In the genomic region with DNA sequence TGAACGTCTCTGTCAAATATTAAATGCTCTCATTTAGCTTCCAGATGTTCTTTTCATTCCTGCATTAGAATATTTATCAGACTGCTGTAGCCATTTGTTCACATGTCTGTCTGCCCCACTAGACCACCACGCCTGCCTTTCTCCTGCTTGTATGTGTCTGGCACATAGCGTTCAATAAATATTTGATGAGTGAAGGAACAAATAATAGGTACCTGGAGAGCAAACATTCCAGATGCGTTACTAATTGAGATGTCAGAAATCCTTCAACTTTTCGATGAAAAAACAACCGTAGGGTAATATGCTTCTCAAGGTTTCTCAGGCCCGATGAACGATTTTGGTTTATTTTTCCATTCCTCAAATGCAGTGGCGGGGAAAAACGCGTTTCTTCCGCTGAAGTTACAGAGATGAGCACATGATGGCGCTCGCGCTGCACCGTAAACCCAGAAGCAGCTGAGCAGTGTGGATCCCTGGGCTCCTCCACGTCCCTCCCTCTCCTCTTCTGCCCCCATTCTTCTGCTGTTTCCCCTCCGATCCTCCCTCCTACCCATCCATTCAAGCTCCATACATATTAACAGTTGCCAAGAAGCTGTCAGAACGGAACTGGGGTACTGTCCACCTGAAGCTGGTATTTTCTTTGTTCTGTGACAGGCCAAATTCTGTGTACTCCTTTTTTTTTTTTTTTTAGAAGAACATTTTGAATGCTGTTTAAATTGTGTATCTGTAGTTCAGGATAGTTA, we compare ENCODE assay signal across 8 cellular contexts.
DNase-seq lines count a peak whose midpoint lies in the region; ATAC-seq and TF ChIP-seq lines count a peak whose summit lies in the region.

No MANE protein-coding gene starts in this region.

- H3K9ac ChIP-seq in neuronal stem cell (ENCODE audit: low read depth, low read length, poor library complexity), result no peak overlapping the region

- H3K23ac ChIP-seq in neuronal stem cell (ENCODE audit: low read depth, low read length, poor library complexity), result no peak overlapping the region

- no peak overlapping the region for H3K27ac ChIP-seq in neuronal stem cell (replicated peaks; ENCODE audit: low read length)

- in situ Hi-C loops in GM13976 (cut with MboI; ENCODE audit: low sequenced_read_pairs, unreplicated experiment), result no loop called here

- no peaks in the 10 kb centered on the region for H3K36me3 ChIP-seq in neuronal stem cell (replicated peaks in 1 of 2; ENCODE audit: control insufficient read depth in 2 of 2, insufficient read depth in 2 of 2, low read length in 2 of 2)

- peaks cover 0 to 1% of the 10 kb centered on the region in 2 donors for H3K4me1 ChIP-seq in neuronal stem cell (ENCODE audit: control insufficient read depth in 2 of 2, insufficient read depth in 1 of 2, low read depth in 1 of 2, low read length in 2 of 2)

- no peaks in the 10 kb centered on the region for H3K9me3 ChIP-seq in neuronal stem cell (replicated peaks in 1 of 2; ENCODE audit: control insufficient read depth in 2 of 2, insufficient read depth in 1 of 2, low read depth in 1 of 2, low read length in 2 of 2)

- no peaks in the 10 kb centered on the region for H3K27me3 ChIP-seq in neuronal stem cell (ENCODE audit: control insufficient read depth in 3 of 3, insufficient read depth in 3 of 3, low read depth in 1 of 3, low read length in 3 of 3)

- H3K18ac ChIP-seq in neuronal stem cell (ENCODE audit: low read length), result no peak overlapping the region

- H3K4me2 ChIP-seq in neuronal stem cell (ENCODE audit: insufficient read depth, low read length, poor library complexity, severe bottlenecking), result no peak overlapping the region

- H3K4me3 ChIP-seq in neuronal stem cell (ENCODE audit: low read length in 2 of 2), result peak overlapping the region in 1 of 2 donors; percentile 8

- peak; percentile 45 for DNase-seq in A172 (ENCODE audit: low spot score)
- DNase-seq in GM13976 (ENCODE audit: low spot score), result peak; percentile 63
- DNase-seq in NCI-H1092 (lab: John Stamatoyannopoulos, UW), result peak; percentile 89
- DNase-seq in SKM-1 (lab: John Stamatoyannopoulos, UW; ENCODE audit: unreplicated experiment), result peak; percentile 43
- peak; percentile 67 for DNase-seq in fibroblast of the conjunctiva (ENCODE audit: low read depth)
- DNase-seq in neuronal stem cell (ENCODE audit: low spot score), result peak; percentile 56
- no peak for DNase-seq in T-helper 1 cell

- no peaks in the 10 kb centered on the region for H3K79me1 ChIP-seq in neuronal stem cell (ENCODE audit: low read depth, low read length)

- peak; percentile 48 for TF ChIP-seq CTCF in GM13976 (IDR thresholded peaks at IDR 0.05; ENCODE audit: borderline replicate concordance, control extremely low read depth, extremely low read depth, insufficient read depth, missing control alignments)

- H2BK15ac ChIP-seq in neuronal stem cell (ENCODE audit: low read length), result no peak overlapping the region

- no peak overlapping the region for H4K91ac ChIP-seq in neuronal stem cell (ENCODE audit: low read depth, low read length, poor library complexity)

- no peak overlapping the region for H3K14ac ChIP-seq in neuronal stem cell (ENCODE audit: low read length)

- no peak overlapping the region for H3K4ac ChIP-seq in neuronal stem cell (ENCODE audit: low read length)

- WGBS in neuronal stem cell (ENCODE audit: extremely low coverage in 2 of 2, insufficient read length in 2 of 2, insufficient replicate concordance in 1 of 2), 2 donors, result no CpG with 5 or more reads among the region's 19 CpGs

- H2AK5ac ChIP-seq in neuronal stem cell (ENCODE audit: low read depth, low read length), result no peak overlapping the region

- no peak overlapping the region for H2BK12ac ChIP-seq in neuronal stem cell (ENCODE audit: low read length)

- no peak overlapping the region for H2BK5ac ChIP-seq in neuronal stem cell (ENCODE audit: low read length)

- no peak for ATAC-seq in GM18511 (IDR thresholded peaks at IDR 0.05; ENCODE audit: unreplicated experiment)

- no peak overlapping the region for H4K8ac ChIP-seq in neuronal stem cell (ENCODE audit: low read depth, low read length)

- H2BK120ac ChIP-seq in neuronal stem cell (ENCODE audit: low read depth, low read length), result no peak overlapping the region

- H2AFZ ChIP-seq in neuronal stem cell (ENCODE audit: low read length), result peak overlapping the region; percentile 66

Comparison
In these comparisons a context has a peak if more than half of its experiments do, and no peak if none do; other contexts are left out.
1. DNase-seq: peak in A172 (single experiment), GM13976 (single experiment), NCI-H1092 (single experiment), SKM-1 (single experiment), fibroblast of the conjunctiva (single experiment) and neuronal stem cell (single experiment); none in T-helper 1 cell (0 of 5).